1 cellular context compared by ENCODE assay signal in the genomic region with DNA sequence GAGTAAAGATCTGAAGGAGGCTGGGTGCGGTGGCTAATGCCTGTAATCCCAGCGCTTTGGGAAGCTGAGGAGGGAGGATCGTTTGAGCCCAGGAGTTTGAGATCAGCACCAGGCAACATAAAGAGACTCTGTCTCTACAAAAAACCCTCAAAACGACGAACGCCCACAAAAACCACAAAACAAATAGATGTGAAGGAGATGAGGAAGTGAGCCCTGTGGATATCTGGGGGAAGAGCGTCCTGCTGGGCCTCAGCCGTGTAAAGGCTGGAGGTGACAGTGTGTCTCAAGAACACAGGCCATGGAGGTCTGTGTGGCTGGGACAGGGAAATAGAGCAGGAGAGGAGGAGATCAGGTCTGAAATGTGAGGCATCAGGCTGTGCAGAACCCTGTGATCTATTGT.
TF ChIP-seq lines count a peak whose summit lies in the region.

No MANE protein-coding gene starts in this region.

TF ChIP-seq in HepG2, 621 proteins besides CTCF, POLR2A, EP300 and RAD21 (continued from another document):
- no peak for TF ChIP-seq POGK (CRISPR knock-in tag; conservative IDR thresholded peaks at IDR 0.05)
- TF ChIP-seq ZSCAN9 (CRISPR knock-in tag; IDR thresholded peaks at IDR 0.05; ENCODE audit: borderline replicate concordance) = no peak
- TF ChIP-seq FOXK1 (CRISPR knock-in tag; IDR thresholded peaks at IDR 0.05; ENCODE audit: borderline replicate concordance, low read depth) = no peak
- TF ChIP-seq ELF3 (CRISPR knock-in tag; IDR thresholded peaks at IDR 0.05) = peak; percentile 40; the same call in 1 of the 2 replicates
- TF ChIP-seq ZKSCAN8 (CRISPR knock-in tag; IDR thresholded peaks at IDR 0.05; ENCODE audit: borderline replicate concordance) = no peak
- TF ChIP-seq RBM22 (optimal IDR thresholded peaks at IDR 0.05; ENCODE audit: low read length) = peak; percentile 48
- TF ChIP-seq FOSL2 (CRISPR knock-in tag; IDR thresholded peaks at IDR 0.05) = peak; percentile 48; the same call in 1 of the 2 replicates
- TF ChIP-seq HDAC1 (CRISPR knock-in tag; IDR thresholded peaks at IDR 0.05) = no peak
- TF ChIP-seq MYNN (CRISPR knock-in tag; IDR thresholded peaks at IDR 0.05; ENCODE audit: low read depth) = no peak
